ENCODE assay signal across 14 cellular contexts in the genomic region with DNA sequence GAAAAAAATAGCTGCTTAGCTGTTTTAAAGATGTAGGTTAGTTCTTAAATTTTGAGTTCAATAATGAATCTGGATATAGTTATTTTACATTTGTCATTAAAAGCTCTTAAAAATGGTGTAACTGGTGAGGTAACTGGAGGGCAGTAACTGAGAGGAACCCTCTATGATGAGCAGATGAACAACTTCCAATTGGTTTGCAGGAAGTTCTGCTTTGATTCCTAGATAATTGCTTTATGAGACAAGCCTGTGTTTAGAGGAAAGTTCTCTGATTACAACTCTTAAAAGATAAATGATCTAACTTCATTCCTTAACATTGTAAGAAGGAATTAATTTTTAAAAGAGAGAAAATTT. TPM values are rescaled to one million over a fixed set of nuclear protein-coding genes. Genes with fewer than 3 reads are reported as not detected.
DNase-seq lines count a peak whose midpoint lies in the region; ATAC-seq and TF ChIP-seq lines count a peak whose summit lies in the region.
"Had no signal": no experiment of that assay in that cellular context is flagged by ENCODE, and none has a peak within 500 bp of the region (broad histone marks: within the 10 kb centered on the region; RNA-seq: fewer than 3 reads in every experiment).

No MANE protein-coding gene starts in this region.

- H4K20me1 ChIP-seq in DOHH2 (ENCODE audit: control insufficient read depth, insufficient read depth, low read depth, low read length) = peaks cover 57% of the 10 kb centered on the region
- H4K20me1 ChIP-seq in PC-9 (ENCODE audit: insufficient read depth) = peaks cover 86% of the 10 kb centered on the region

- H3K4me3 Mint-ChIP-seq in chondrocyte (ENCODE audit: unreplicated experiment) (no peak overlapping the region), endodermal cell (no peak overlapping the region)

- no peaks in the 10 kb centered on the region for H3K9me3 ChIP-seq in DOHH2 (ENCODE audit: control insufficient read depth, insufficient read depth, low read length)
- H3K9me3 ChIP-seq in PC-9 (ENCODE audit: insufficient read depth, low read depth) = no peaks in the 10 kb centered on the region
- H3K9me3 ChIP-seq in psoas muscle = no peaks in the 10 kb centered on the region
- H3K9me3 ChIP-seq in endodermal cell (ENCODE audit: control insufficient read depth, low read length) = no peaks in the 10 kb centered on the region

- no peaks in the 10 kb centered on the region for H3K9me3 Mint-ChIP-seq in chondrocyte (ENCODE audit: low read depth)
- peaks cover 3% of the 10 kb centered on the region for H3K9me3 Mint-ChIP-seq in endodermal cell

- H3K36me3 Mint-ChIP-seq in chondrocyte (ENCODE audit: low read depth) = peaks cover 16% of the 10 kb centered on the region
- peaks cover 37% of the 10 kb centered on the region for H3K36me3 Mint-ChIP-seq in endodermal cell (ENCODE audit: low read depth)

- H3K27ac Mint-ChIP-seq in chondrocyte (ENCODE audit: unreplicated experiment) = peak overlapping the region; percentile 83
- no peak overlapping the region for H3K27ac Mint-ChIP-seq in endodermal cell

- TF ChIP-seq CTCF in DOHH2 (IDR thresholded peaks at IDR 0.05; ENCODE audit: low read depth, low read length, poor library complexity, severe bottlenecking) (no peak), PC-9 (conservative IDR thresholded peaks at IDR 0.05) (no peak), chondrocyte (IDR thresholded peaks at IDR 0.05) (no peak), psoas muscle (IDR thresholded peaks at IDR 0.05) (no peak), endodermal cell (conservative IDR thresholded peaks at IDR 0.05) (no peak)

- H3K4me3 ChIP-seq in DOHH2 (ENCODE audit: low read length) = no peak overlapping the region
- H3K4me3 ChIP-seq in PC-9 = no peak overlapping the region
- H3K4me3 ChIP-seq in psoas muscle = peak overlapping the region; percentile 49
- H3K4me3 ChIP-seq in endodermal cell (ENCODE audit: low read length) = no peak overlapping the region

- H3K9me2 ChIP-seq in DOHH2 (replicated peaks; ENCODE audit: control insufficient read depth, low read length) (no peaks in the 10 kb centered on the region), PC-9 (ENCODE audit: insufficient read depth) (no peaks in the 10 kb centered on the region)

- no peaks in the 10 kb centered on the region for H3K27me3 Mint-ChIP-seq in chondrocyte (ENCODE audit: low read depth)
- H3K27me3 Mint-ChIP-seq in endodermal cell (ENCODE audit: insufficient read depth) = no peaks in the 10 kb centered on the region

- no peak overlapping the region for H3K9ac ChIP-seq in endodermal cell (ENCODE audit: extremely low read depth, low read length, poor library complexity, severe bottlenecking)

- no peaks in the 10 kb centered on the region for H3K27me3 ChIP-seq in DOHH2 (ENCODE audit: control insufficient read depth, low read length)
- no peaks in the 10 kb centered on the region for H3K27me3 ChIP-seq in PC-9 (ENCODE audit: insufficient read depth, low read depth)
- H3K27me3 ChIP-seq in psoas muscle (ENCODE audit: insufficient read depth in 3 of 3, low read length in 2 of 3) = no peaks in the 10 kb centered on the region
- no peaks in the 10 kb centered on the region for H3K27me3 ChIP-seq in endodermal cell (ENCODE audit: control insufficient read depth, insufficient read depth, low read length, poor library complexity, severe bottlenecking)

- H3K4me2 ChIP-seq in DOHH2 (ENCODE audit: low read length) (0 out of 2 replicates have a peak overlapping the region, but pooled peaks have one; percentile 42), PC-9 (peak overlapping the region; percentile 64)

- H2AFZ ChIP-seq in PC-9 = no peak overlapping the region

- POLR2A ChIA-PET in PC-9 (lab: Charles Lee; ENCODE audit: unreplicated experiment) = interaction anchor here (0.6 to 1.2 kb wide), 2 partner anchors 9 to 101 kb away, joined by 3 to 15 read pairs; partner anchors contain the start of genes GMPR and MYLIP

- H3K79me2 ChIP-seq in DOHH2 (ENCODE audit: control insufficient read depth, low read length) (peaks cover 96% of the 10 kb centered on the region), PC-9 (ENCODE audit: low read depth) (peaks cover 98% of the 10 kb centered on the region)

- intact Hi-C loops in PC-9 (cut with micrococcal nuclease; ENCODE audit: unreplicated experiment) = no loop called here
- intact Hi-C loops in psoas muscle (cut with DNase I) = no loop called here

- H3F3A ChIP-seq in DOHH2 (ENCODE audit: control insufficient read depth, insufficient read depth) (no peaks in the 10 kb centered on the region), PC-9 (ENCODE audit: insufficient read depth, low read depth) (peaks cover 13% of the 10 kb centered on the region)

- H3K27ac ChIP-seq in DOHH2 (ENCODE audit: low read depth, low read length) = no peak overlapping the region
- H3K27ac ChIP-seq in PC-9 = no peak overlapping the region
- H3K27ac ChIP-seq in psoas muscle = peak overlapping the region; percentile 97
- H3K27ac ChIP-seq in endodermal cell (ENCODE audit: low read depth, low read length) = no peak overlapping the region
- H3K27ac ChIP-seq: epithelial cell of prostate, HL-60 had no signal

- H3K36me3 ChIP-seq in DOHH2 (ENCODE audit: control insufficient read depth, low read length) = peaks cover 97% of the 10 kb centered on the region
- peaks cover 71% of the 10 kb centered on the region for H3K36me3 ChIP-seq in PC-9 (ENCODE audit: low read depth)
- H3K36me3 ChIP-seq in psoas muscle (ENCODE audit: insufficient read depth in 1 of 2, low read depth in 1 of 2) = peaks cover 0 to 14% of the 10 kb centered on the region in 2 donors
- H3K36me3 ChIP-seq in endodermal cell (ENCODE audit: control insufficient read depth, insufficient read depth, low read length) = peaks cover 21% of the 10 kb centered on the region

- DNase-seq in PC-9 = no peak
- no peak for DNase-seq in chondrocyte (ENCODE audit: low spot score)
- no peak for DNase-seq in psoas muscle
- no peak for DNase-seq in retina
- no peak for DNase-seq in endodermal cell
- no peak for DNase-seq in stimulated activated naive CD4-positive, alpha-beta T cell treated with Interleukin-2 at 50 U/mL for 16 hours (lab: John Stamatoyannopoulos, UW)
- DNase-seq: DMS 273 treated with DMSO at 0.1 percent for 48 hours, midbrain, NCI-H510A, Right ventricle myocardium superior had no signal

- ATAC-seq in psoas muscle (peak; percentile 38 to 59 (median 49)), GM18511 (IDR thresholded peaks at IDR 0.05; ENCODE audit: unreplicated experiment) (no peak)

- CTCF ChIA-PET in PC-9 (lab: Charles Lee) = interaction anchor here (0.8 kb wide), 1 partner anchor 9 kb away, joined by 3 read pairs; the partner anchor contains the start of gene MYLIP

- H3K4me1 Mint-ChIP-seq in chondrocyte (ENCODE audit: low read depth) = peaks cover 77% of the 10 kb centered on the region
- peaks cover 41% of the 10 kb centered on the region for H3K4me1 Mint-ChIP-seq in endodermal cell

- BruUV-seq in PC-9 (replicated peaks; lab: Mats Ljungman, UMichigan) = no TSS peak

- H3K4me1 ChIP-seq in DOHH2 (ENCODE audit: control insufficient read depth, low read length) (peaks cover 49% of the 10 kb centered on the region), PC-9 (replicated peaks; ENCODE audit: insufficient read depth) (peaks cover 57% of the 10 kb centered on the region), psoas muscle (peaks cover 90% of the 10 kb centered on the region), endodermal cell (ENCODE audit: control insufficient read depth, insufficient read depth, low read length) (peaks cover 12% of the 10 kb centered on the region)

RNA-seq across cellular contexts. Expression of gene MYLIP, which starts 8.5 kb away (rescaled TPM):
- total RNA-seq in PC-9 (2021) (29.2 and 42.2 TPM in 2 replicates), chondrocyte (15.9 to 23.1 TPM (median 16.6 TPM) in 3 replicates), psoas muscle (10 to 100 TPM in 3 of 4 donors, 1 to 10 TPM in 1; 7.9 to 23.4 (median 14.7) TPM), endodermal cell (10 to 100 TPM; 25.8 to 30.2 TPM)
- 10 to 100 TPM in 2 of 3 donors, 1 to 10 TPM in 1; 3.9 to 21.1 (median 15.4) TPM for polyA plus RNA-seq in psoas muscle
- polyA plus RNA-seq in endodermal cell (2013, experiment 1 of 2) = 8.4 TPM
- 6.5 TPM for polyA plus RNA-seq in endodermal cell (2013, experiment 2 of 2)
